In genomic region chr2:118979177-118979861, GRCh38 we compare ENCODE assay signal across 22 cellular contexts.
"Had no signal": no experiment of that assay in that cellular context is flagged by ENCODE, and none has a peak within 500 bp of the region (broad histone marks: within the 10 kb centered on the region; RNA-seq: fewer than 3 reads in every experiment).

No MANE protein-coding gene starts in this region.

- DNase-seq: cortex of kidney; effector CD4-positive, alpha-beta T cell; foreskin melanocyte; hypothalamus; immature natural killer cell; midbrain; naive thymus-derived CD4-positive, alpha-beta T cell; stimulated activated CD4-positive, alpha-beta T cell treated with anti-CD3 and anti-CD28 coated beads, Interleukin-12 subunit alpha, Interleukin-12 subunit beta, amount 100 ng/mL, for 4 hours; stimulated activated CD4-positive, alpha-beta T cell treated with anti-CD3 and anti-CD28 coated beads, Interleukin-1b, Interleukin-23, amount 100 ng/mL, for 48 hours; stimulated activated CD4-positive, alpha-beta T cell treated with anti-CD3 and anti-CD28 coated beads, Interleukin-4, amount 100 ng/mL, for 1 hour; stimulated activated CD8-positive, alpha-beta memory T cell treated with anti-CD3 and anti-CD28 coated beads, Interleukin-4, amount 100 ng/mL, for 48 hours; stimulated activated naive CD4-positive, alpha-beta T cell; stimulated activated naive CD8-positive, alpha-beta T cell treated with anti-CD3 and anti-CD28 coated beads, Interleukin-15, amount 100 ng/mL, for 72 hours; transverse colon had no signal

- ATAC-seq: esophagus mucosa; naive thymus-derived CD4-positive, alpha-beta T cell; sciatic nerve; stimulated activated naive CD8-positive, alpha-beta T cell treated with anti-CD3 and anti-CD28 coated beads, Interleukin-15, amount 100 ng/mL, for 72 hours had no signal

- H3K4me3 ChIP-seq: lung, neural progenitor cell, smooth muscle cell, suprapubic skin, transverse colon had no signal

- H3K27ac ChIP-seq: epithelial cell of prostate, neural progenitor cell, parathyroid adenoma, suprapubic skin, transverse colon had no signal
